In genomic region chr4:43243433-43244116, GRCh38 we compare ENCODE assay signal across 25 cellular contexts.
A peak's percentile ranks its signal among the peaks of the same experiment; 100 is the strongest.
DNase-seq lines count a peak whose midpoint lies in the region; ATAC-seq and TF ChIP-seq lines count a peak whose summit lies in the region.
"Had no signal": no experiment of that assay in that cellular context is flagged by ENCODE, and none has a peak within 500 bp of the region (broad histone marks: within the 10 kb centered on the region; RNA-seq: fewer than 3 reads in every experiment).

No MANE protein-coding gene starts in this region.

- no peaks in the 10 kb centered on the region for H3K36me3 ChIP-seq in stomach
- H3K36me3 ChIP-seq: BE2C, MG63 had no signal

- no peak overlapping the region for H3K4me3 Mint-ChIP-seq in activated T-cell treated with anti-CD3 and anti-CD28 coated beads, Interleukin-2, amount 50 U/mL, for 72 hours
- H3K4me3 Mint-ChIP-seq: CD14-positive monocyte; CD8-positive, alpha-beta memory T cell had no signal

- no peak for TF ChIP-seq CTCF in stomach (IDR thresholded peaks at IDR 0.05)

- DNase-seq in NOMO-1 treated with DMSO at 0.1 percent for 48 hours (lab: John Stamatoyannopoulos, UW; ENCODE audit: unreplicated experiment) (peak; percentile 38), NOMO-1 treated with dmso at 0.1 percent for 144 hours (lab: John Stamatoyannopoulos, UW; ENCODE audit: unreplicated experiment) (no peak), left kidney (ENCODE audit: low read depth, low spot score) (peak; percentile 6), stomach (no peak), amygdala (lab: John Stamatoyannopoulos, UW) (no peak)
- DNase-seq in activated T-cell treated with anti-CD3 and anti-CD28 coated beads, Interleukin-2, amount 50 U/mL, for 72 hours, result no peak
- DNase-seq: ACHN; BE2C; CD8-positive, alpha-beta memory T cell; DMS153; DND-41; HCEC 1CT; KG1; MG63; NCI-H2029; NCI-H446; NCI-H524 treated with DMSO at 0.1 percent for 48 hours; NCI-H774; SHP77 had no signal

- no peak for TF ChIP-seq EP300 in stomach (IDR thresholded peaks at IDR 0.05)

- ATAC-seq in GM18868 (IDR thresholded peaks at IDR 0.05; ENCODE audit: unreplicated experiment) (peak; percentile 54), HG03432 (IDR thresholded peaks at IDR 0.05; ENCODE audit: unreplicated experiment) (peak; percentile 31)
- no peak for ATAC-seq in activated T-cell treated with anti-CD3 and anti-CD28 coated beads, Interleukin-2, amount 50 U/mL, for 72 hours (replicated peaks in 1 of 2)
- ATAC-seq: Panc1 had no signal

- H3K4me1 ChIP-seq in stomach, result no peaks in the 10 kb centered on the region
- H3K4me1 ChIP-seq: BE2C had no signal

- 87 to 94% (median 92%) methylated on average over 4 of the region's 4 CpGs for WGBS in stomach, 5 donors

- H3K9me3 Mint-ChIP-seq in activated T-cell treated with anti-CD3 and anti-CD28 coated beads, Interleukin-2, amount 50 U/mL, for 72 hours, result peaks cover 7 to 12% of the 10 kb centered on the region in 2 donors

- H3K27me3 ChIP-seq in stomach, result no peaks in the 10 kb centered on the region
- H3K27me3 ChIP-seq: BE2C, MG63 had no signal

- H3K27ac Mint-ChIP-seq in activated T-cell treated with anti-CD3 and anti-CD28 coated beads, Interleukin-2, amount 50 U/mL, for 72 hours, result no peak overlapping the region
- H3K27ac Mint-ChIP-seq: CD14-positive monocyte; CD8-positive, alpha-beta memory T cell had no signal

- H3K4me1 Mint-ChIP-seq in activated T-cell treated with anti-CD3 and anti-CD28 coated beads, Interleukin-2, amount 50 U/mL, for 72 hours (ENCODE audit: low read depth), result no peaks in the 10 kb centered on the region
- H3K4me1 Mint-ChIP-seq: CD14-positive monocyte had no signal

- H3K4me3 ChIP-seq in stomach, result no peak overlapping the region
- H3K4me3 ChIP-seq: MG63 had no signal

- H3K27ac ChIP-seq in stomach, result no peak overlapping the region
- H3K27ac ChIP-seq: 22Rv1, RWPE1 had no signal

- no peaks in the 10 kb centered on the region for H3K36me3 Mint-ChIP-seq in activated T-cell treated with anti-CD3 and anti-CD28 coated beads, Interleukin-2, amount 50 U/mL, for 72 hours (ENCODE audit: insufficient read depth in 2 of 2)
- H3K36me3 Mint-ChIP-seq: CD14-positive monocyte; CD8-positive, alpha-beta memory T cell had no signal

- H3K9me3 ChIP-seq in stomach, result no peaks in the 10 kb centered on the region
- H3K9me3 ChIP-seq: BE2C had no signal

- H3K27me3 Mint-ChIP-seq in activated T-cell treated with anti-CD3 and anti-CD28 coated beads, Interleukin-2, amount 50 U/mL, for 72 hours (ENCODE audit: low read depth), result no peaks in the 10 kb centered on the region
- H3K27me3 Mint-ChIP-seq: CD8-positive, alpha-beta memory T cell had no signal

- intact Hi-C loops in stomach (cut with DNase I; ENCODE audit: low total_unique reads), result no loop called here

- TF ChIP-seq POLR2A in stomach (IDR thresholded peaks at IDR 0.05), result no peak

Comparison
In these comparisons a context has a peak if more than half of its experiments do, and no peak if none do; other contexts are left out.
1. DNase-seq: peak in NOMO-1 treated with DMSO at 0.1 percent for 48 hours (single experiment) and left kidney (single experiment); none in NOMO-1 treated with dmso at 0.1 percent for 144 hours (single experiment), stomach (single experiment), amygdala (0 of 56) and activated T-cell treated with anti-CD3 and anti-CD28 coated beads, Interleukin-2, amount 50 U/mL, for 72 hours (0 of 2).
2. ATAC-seq: peak in GM18868 (single experiment) and HG03432 (single experiment); none in activated T-cell treated with anti-CD3 and anti-CD28 coated beads, Interleukin-2, amount 50 U/mL, for 72 hours (0 of 2).